In the genomic region with DNA sequence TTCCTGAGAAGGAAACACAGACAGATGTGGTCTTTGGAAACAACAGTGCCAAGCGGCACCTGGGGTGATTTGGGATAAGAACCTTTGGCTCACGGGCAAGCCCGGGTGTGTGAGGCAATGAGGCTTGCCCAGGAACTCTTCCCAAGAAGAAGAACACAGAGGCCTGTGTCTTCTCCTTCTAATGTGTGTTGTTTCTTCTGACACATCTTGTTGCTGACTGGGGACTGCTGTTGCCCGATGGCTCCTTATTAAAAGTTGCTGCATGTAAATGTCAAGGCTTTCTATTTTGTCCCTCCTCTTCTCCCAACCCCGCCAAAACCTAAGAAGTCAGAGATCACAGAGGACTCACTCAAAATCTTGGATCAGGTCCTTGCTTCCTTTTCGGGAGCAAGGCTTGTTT, we compare ENCODE assay signal across 15 cellular contexts.
DNase-seq lines count a peak whose midpoint lies in the region; ATAC-seq and TF ChIP-seq lines count a peak whose summit lies in the region.
"Had no signal": no experiment of that assay in that cellular context is flagged by ENCODE, and none has a peak within 500 bp of the region (broad histone marks: within the 10 kb centered on the region; RNA-seq: fewer than 3 reads in every experiment).

No MANE protein-coding gene starts in this region.

- H3F3A ChIP-seq in GM23338 (replicated peaks; ENCODE audit: low read depth), result no peaks in the 10 kb centered on the region

- POLR2A ChIA-PET in RWPE1 (lab: Yijun Ruan, JAX; ENCODE audit: low non-redundant PET), result no interaction called here

- WGBS in endodermal cell (ENCODE audit: insufficient coverage in 1 of 2, insufficient read length in 1 of 2), 2 experiments, result 66 to 79% methylated on average over 3 to 5 of the region's 6 CpGs

- CTCF ChIA-PET in activated CD8-positive, alpha-beta memory T cell treated with anti-CD3 and anti-CD28 coated beads, Interleukin-2, amount 10 ng/mL, durations not matched to agents 7 days and 5 days (lab: Charles Lee), result no interaction called here
- CTCF ChIA-PET in RWPE1 (lab: Yijun Ruan, JAX), result interaction anchor here (0.6 kb wide), 1 partner anchor 262 kb away, joined by 3 read pairs; no protein-coding TSS in a partner anchor

- H3K27me3 Mint-ChIP-seq in activated CD8-positive, alpha-beta memory T cell treated with anti-CD3 and anti-CD28 coated beads, Interleukin-2, amount 10 ng/mL, durations not matched to agents 7 days and 5 days, result peaks cover 60% of the 10 kb centered on the region
- peaks cover 3% of the 10 kb centered on the region for H3K27me3 Mint-ChIP-seq in GM23338 (ENCODE audit: insufficient read depth, low read depth, poor library complexity)
- peaks cover 3% of the 10 kb centered on the region for H3K27me3 Mint-ChIP-seq in endodermal cell (ENCODE audit: insufficient read depth)

- DNase-seq in activated CD8-positive, alpha-beta memory T cell treated with anti-CD3 and anti-CD28 coated beads, Interleukin-2, amount 10 ng/mL, durations not matched to agents 7 days and 5 days, result peak; percentile 14
- DNase-seq in activated CD8-positive, alpha-beta memory T cell treated with anti-CD3 and anti-CD28 coated beads, Interleukin-2, amount 50 U/mL, for 4 hours, result no peak
- DNase-seq in GM23338 (ENCODE audit: low spot score) (no peak), endodermal cell (peak; percentile 23), DMS 273 treated with DMSO at 0.1 percent for 48 hours (lab: John Stamatoyannopoulos, UW) (no peak), RWPE1 (ENCODE audit: low spot score) (no peak), GM19240 (ENCODE audit: insufficient read length, low spot score) (no peak)
- DNase-seq: 8988T; AML-193; Caco-2; CD8-positive, alpha-beta memory T cell; GM23248; H7 had no signal

- H3K4me2 ChIP-seq in GM23338 (peak overlapping the region; percentile 9; the same call in 1 of the 2 replicates), parathyroid adenoma (ENCODE audit: low read length) (no peak overlapping the region)
- H3K4me2 ChIP-seq: BLaER1 had no signal

- no peaks in the 10 kb centered on the region for H3K9me3 Mint-ChIP-seq in activated CD8-positive, alpha-beta memory T cell treated with anti-CD3 and anti-CD28 coated beads, Interleukin-2, amount 10 ng/mL, durations not matched to agents 7 days and 5 days (ENCODE audit: low read depth)
- H3K9me3 Mint-ChIP-seq in GM23338 (no peaks in the 10 kb centered on the region), endodermal cell (no peaks in the 10 kb centered on the region)

- H3K27me3 ChIP-seq in GM23338 (ENCODE audit: insufficient read depth) (no peaks in the 10 kb centered on the region), endodermal cell (ENCODE audit: control insufficient read depth, insufficient read depth, low read length, poor library complexity, severe bottlenecking) (no peaks in the 10 kb centered on the region), parathyroid adenoma (ENCODE audit: control insufficient read depth, insufficient read depth, low read length) (no peaks in the 10 kb centered on the region)
- H3K27me3 ChIP-seq: BLaER1 had no signal

- H3K4me1 ChIP-seq in GM23338 (ENCODE audit: insufficient read depth) (peaks cover 25% of the 10 kb centered on the region), endodermal cell (ENCODE audit: control insufficient read depth, insufficient read depth, low read length) (peaks cover 2% of the 10 kb centered on the region), parathyroid adenoma (peaks cover 28% of the 10 kb centered on the region)
- H3K4me1 ChIP-seq: Caco-2 had no signal

- TF ChIP-seq CTCF in GM23338 (conservative IDR thresholded peaks at IDR 0.05; ENCODE audit: low read depth in 2 of 2) (no peak), endodermal cell (conservative IDR thresholded peaks at IDR 0.05) (no peak), parathyroid adenoma (IDR thresholded peaks at IDR 0.05) (no peak), RWPE1 (conservative IDR thresholded peaks at IDR 0.05; ENCODE audit: low read depth) (no peak)

- H3K4me3 ChIP-seq in GM23338 (no peak overlapping the region), endodermal cell (ENCODE audit: low read length) (no peak overlapping the region), parathyroid adenoma (ENCODE audit: low read depth, low read length) (no peak overlapping the region)
- H3K4me3 ChIP-seq: BLaER1, GM23248 had no signal

- no peaks in the 10 kb centered on the region for H3K9me2 ChIP-seq in GM23338 (ENCODE audit: insufficient read depth)

- H3K27ac ChIP-seq in GM23338 (ENCODE audit: low read depth), result no peak overlapping the region
- no peak overlapping the region for H3K27ac ChIP-seq in endodermal cell (ENCODE audit: low read depth, low read length)
- H3K27ac ChIP-seq in parathyroid adenoma, result peak overlapping the region; percentile 95
- no peak overlapping the region for H3K27ac ChIP-seq in RWPE1
- H3K27ac ChIP-seq: BLaER1, GM23248 had no signal

- H3K79me2 ChIP-seq in GM23338 (replicated peaks; ENCODE audit: insufficient read depth), result no peaks in the 10 kb centered on the region
- H3K79me2 ChIP-seq in parathyroid adenoma, result no peaks in the 10 kb centered on the region

- no peak overlapping the region for H3K4me3 Mint-ChIP-seq in activated CD8-positive, alpha-beta memory T cell treated with anti-CD3 and anti-CD28 coated beads, Interleukin-2, amount 10 ng/mL, durations not matched to agents 7 days and 5 days
- H3K4me3 Mint-ChIP-seq in GM23338 (no peak overlapping the region), endodermal cell (no peak overlapping the region)
- H3K4me3 Mint-ChIP-seq: CD8-positive, alpha-beta memory T cell had no signal

- H3K9me3 ChIP-seq in endodermal cell (ENCODE audit: control insufficient read depth, low read length) (no peaks in the 10 kb centered on the region), parathyroid adenoma (ENCODE audit: control insufficient read depth, low read length) (no peaks in the 10 kb centered on the region)
- H3K9me3 ChIP-seq: BLaER1, Caco-2 had no signal

- H2AFZ ChIP-seq in GM23338 (peak overlapping the region; percentile 0; the same call in 1 of the 2 replicates), parathyroid adenoma (peak overlapping the region; percentile 41)
- H2AFZ ChIP-seq: GM23248 had no signal

- no peaks in the 10 kb centered on the region for H3K36me3 Mint-ChIP-seq in activated CD8-positive, alpha-beta memory T cell treated with anti-CD3 and anti-CD28 coated beads, Interleukin-2, amount 10 ng/mL, durations not matched to agents 7 days and 5 days
- H3K36me3 Mint-ChIP-seq in GM23338 (ENCODE audit: low read depth), result no peaks in the 10 kb centered on the region
- no peaks in the 10 kb centered on the region for H3K36me3 Mint-ChIP-seq in endodermal cell (ENCODE audit: low read depth)

- H3K4me1 Mint-ChIP-seq in activated CD8-positive, alpha-beta memory T cell treated with anti-CD3 and anti-CD28 coated beads, Interleukin-2, amount 10 ng/mL, durations not matched to agents 7 days and 5 days, result peaks cover 6% of the 10 kb centered on the region
- peaks cover 37% of the 10 kb centered on the region for H3K4me1 Mint-ChIP-seq in GM23338
- H3K4me1 Mint-ChIP-seq in endodermal cell, result peaks cover 18% of the 10 kb centered on the region
- H3K4me1 Mint-ChIP-seq: CD8-positive, alpha-beta memory T cell had no signal

- H4K20me1 ChIP-seq in GM23338 (replicated peaks; ENCODE audit: insufficient read depth), result no peaks in the 10 kb centered on the region
- H4K20me1 ChIP-seq: BLaER1 had no signal

- H3K36me3 ChIP-seq in GM23338 (ENCODE audit: insufficient read depth) (no peaks in the 10 kb centered on the region), endodermal cell (ENCODE audit: control insufficient read depth, insufficient read depth, low read length) (no peaks in the 10 kb centered on the region), parathyroid adenoma (ENCODE audit: control insufficient read depth, insufficient read depth, low read length) (no peaks in the 10 kb centered on the region)
- H3K36me3 ChIP-seq: BLaER1 had no signal

- H3K27ac Mint-ChIP-seq in activated CD8-positive, alpha-beta memory T cell treated with anti-CD3 and anti-CD28 coated beads, Interleukin-2, amount 10 ng/mL, durations not matched to agents 7 days and 5 days, result no peak overlapping the region
- H3K27ac Mint-ChIP-seq in GM23338, result no peak overlapping the region
- no peak overlapping the region for H3K27ac Mint-ChIP-seq in endodermal cell

- ATAC-seq in activated CD8-positive, alpha-beta memory T cell treated with anti-CD3 and anti-CD28 coated beads, Interleukin-2, amount 10 ng/mL, durations not matched to agents 7 days and 5 days, result no peak
- no peak for ATAC-seq in GM23338

- H3K9ac ChIP-seq in endodermal cell (ENCODE audit: extremely low read depth, low read length, poor library complexity, severe bottlenecking) (no peak overlapping the region), parathyroid adenoma (no peak overlapping the region)
- H3K9ac ChIP-seq: BLaER1, GM23248 had no signal

TF ChIP-seq in GM23338, 12 proteins besides CTCF, POLR2A, EP300 and RAD21 (continues in another document):
- TF ChIP-seq, protein P1, sequence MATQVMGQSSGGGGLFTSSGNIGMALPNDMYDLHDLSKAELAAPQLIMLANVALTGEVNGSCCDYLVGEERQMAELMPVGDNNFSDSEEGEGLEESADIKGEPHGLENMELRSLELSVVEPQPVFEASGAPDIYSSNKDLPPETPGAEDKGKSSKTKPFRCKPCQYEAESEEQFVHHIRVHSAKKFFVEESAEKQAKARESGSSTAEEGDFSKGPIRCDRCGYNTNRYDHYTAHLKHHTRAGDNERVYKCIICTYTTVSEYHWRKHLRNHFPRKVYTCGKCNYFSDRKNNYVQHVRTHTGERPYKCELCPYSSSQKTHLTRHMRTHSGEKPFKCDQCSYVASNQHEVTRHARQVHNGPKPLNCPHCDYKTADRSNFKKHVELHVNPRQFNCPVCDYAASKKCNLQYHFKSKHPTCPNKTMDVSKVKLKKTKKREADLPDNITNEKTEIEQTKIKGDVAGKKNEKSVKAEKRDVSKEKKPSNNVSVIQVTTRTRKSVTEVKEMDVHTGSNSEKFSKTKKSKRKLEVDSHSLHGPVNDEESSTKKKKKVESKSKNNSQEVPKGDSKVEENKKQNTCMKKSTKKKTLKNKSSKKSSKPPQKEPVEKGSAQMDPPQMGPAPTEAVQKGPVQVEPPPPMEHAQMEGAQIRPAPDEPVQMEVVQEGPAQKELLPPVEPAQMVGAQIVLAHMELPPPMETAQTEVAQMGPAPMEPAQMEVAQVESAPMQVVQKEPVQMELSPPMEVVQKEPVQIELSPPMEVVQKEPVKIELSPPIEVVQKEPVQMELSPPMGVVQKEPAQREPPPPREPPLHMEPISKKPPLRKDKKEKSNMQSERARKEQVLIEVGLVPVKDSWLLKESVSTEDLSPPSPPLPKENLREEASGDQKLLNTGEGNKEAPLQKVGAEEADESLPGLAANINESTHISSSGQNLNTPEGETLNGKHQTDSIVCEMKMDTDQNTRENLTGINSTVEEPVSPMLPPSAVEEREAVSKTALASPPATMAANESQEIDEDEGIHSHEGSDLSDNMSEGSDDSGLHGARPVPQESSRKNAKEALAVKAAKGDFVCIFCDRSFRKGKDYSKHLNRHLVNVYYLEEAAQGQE (IDR thresholded peaks at IDR 0.05; ENCODE audit: unreplicated experiment), result no peak
- no peak for TF ChIP-seq POLR2AphosphoS5 (IDR thresholded peaks at IDR 0.05; ENCODE audit: low read depth)

Comparison
In these comparisons a context has a peak if more than half of its experiments do, and no peak if none do; other contexts are left out.
1. DNase-seq: peak in activated CD8-positive, alpha-beta memory T cell treated with anti-CD3 and anti-CD28 coated beads, Interleukin-2, amount 10 ng/mL, durations not matched to agents 7 days and 5 days (single experiment) and endodermal cell (single experiment); none in activated CD8-positive, alpha-beta memory T cell treated with anti-CD3 and anti-CD28 coated beads, Interleukin-2, amount 50 U/mL, for 4 hours (single experiment), GM23338 (single experiment), DMS 273 treated with DMSO at 0.1 percent for 48 hours (single experiment), RWPE1 (single experiment) and GM19240 (single experiment).